In the genomic region with DNA sequence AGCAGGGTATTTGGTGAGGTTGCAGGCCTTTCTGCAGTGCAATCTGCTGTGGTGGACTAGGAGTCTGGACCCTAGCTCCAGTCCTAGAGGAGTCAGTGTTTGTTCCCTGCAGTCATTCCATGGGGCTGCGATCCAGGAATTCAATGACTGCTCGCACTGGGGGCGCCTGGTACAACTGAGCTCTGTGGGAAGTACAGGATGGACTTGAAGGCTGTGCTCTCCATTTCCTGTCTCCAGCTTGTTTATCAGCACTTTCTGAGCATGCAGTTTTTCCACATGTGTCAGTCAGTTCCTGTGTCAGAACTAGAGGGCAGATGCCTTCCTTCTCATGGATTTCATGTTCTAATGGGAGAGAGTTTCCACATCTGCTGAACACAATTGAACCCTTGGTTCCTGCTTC, we compare ENCODE assay signal across 9 cellular contexts. TPM values are rescaled to one million over a fixed set of nuclear protein-coding genes. Genes with fewer than 3 reads are reported as not detected.
A peak's percentile ranks its signal among the peaks of the same experiment; 100 is the strongest.
DNase-seq lines count a peak whose midpoint lies in the region; ATAC-seq and TF ChIP-seq lines count a peak whose summit lies in the region.
"Had no signal": no experiment of that assay in that cellular context is flagged by ENCODE, and none has a peak within 500 bp of the region (broad histone marks: within the 10 kb centered on the region; RNA-seq: fewer than 3 reads in every experiment).

No MANE protein-coding gene starts in this region.

- intact Hi-C loops in A673 (cut with micrococcal nuclease; ENCODE audit: unreplicated experiment) (loop anchor here (5.0 kb wide), 1 partner anchor 55 kb away; a partner anchor contains a TSS), Panc1 (cut with micrococcal nuclease; ENCODE audit: unreplicated experiment) (no loop called here)

- TF ChIP-seq CTCF in A673 (conservative IDR thresholded peaks at IDR 0.05; ENCODE audit: low read depth, low read length) = no peak
- TF ChIP-seq CTCF in Panc1 (IDR thresholded peaks at IDR 0.05) = no peak
- no peak for TF ChIP-seq CTCF in fibroblast of mammary gland (conservative IDR thresholded peaks at IDR 0.05; ENCODE audit: control insufficient read depth, insufficient read depth, low read depth, low read length)

- ATAC-seq in Panc1 = no peak

- H3K9ac ChIP-seq in muscle layer of colon (ENCODE audit: low read length) = no peak overlapping the region

- in situ Hi-C loops in Panc1 (cut with HindIII; ENCODE audit: low pct_unique_long_range_greater_than_20kb, low sequenced_read_pairs) = no loop called here

- BruUV-seq in A673 (replicated peaks; lab: Mats Ljungman, UMichigan) (no TSS peak), Panc1 (replicated peaks; lab: Mats Ljungman, UMichigan) (no TSS peak)

- H3K36me3 ChIP-seq in A673 (ENCODE audit: insufficient read depth, low read length, poor library complexity, severe bottlenecking) = no peaks in the 10 kb centered on the region
- H3K36me3 ChIP-seq in Panc1 (ENCODE audit: control insufficient read depth, insufficient read depth, low read length) = no peaks in the 10 kb centered on the region
- peaks cover 16% of the 10 kb centered on the region for H3K36me3 ChIP-seq in muscle layer of colon (ENCODE audit: insufficient read depth, low read length)

- H3K27me3 ChIP-seq in A673 (replicated peaks; ENCODE audit: insufficient read depth, low read depth, low read length, poor library complexity) (no peaks in the 10 kb centered on the region), Panc1 (ENCODE audit: control insufficient read depth, insufficient read depth, low read length) (no peaks in the 10 kb centered on the region), muscle layer of colon (ENCODE audit: control insufficient read depth in 1 of 2, insufficient read depth in 2 of 2, low read length in 2 of 2) (no peaks in the 10 kb centered on the region)

- peak; percentile 50 for DNase-seq in A673 (ENCODE audit: low spot score)
- DNase-seq in Panc1 (ENCODE audit: low read depth, low spot score) = no peak
- DNase-seq in fibroblast of mammary gland (ENCODE audit: low read depth) = peak; percentile 84
- DNase-seq in NCI-H2029 treated with DMSO at 0.1 percent for 48 hours (lab: John Stamatoyannopoulos, UW) = no peak
- DNase-seq in NK-92 (lab: John Stamatoyannopoulos, UW; ENCODE audit: unreplicated experiment) = no peak
- DNase-seq in NCI-H2029 (lab: John Stamatoyannopoulos, UW) = no peak
- no peak for DNase-seq in activated gamma-delta T cell (lab: John Stamatoyannopoulos, UW)

- H3K4me3 ChIP-seq in A673 (ENCODE audit: low read depth, low read length, poor library complexity, severe bottlenecking) (no peak overlapping the region), Panc1 (ENCODE audit: low read depth in 2 of 2, low read length in 2 of 2) (no peak overlapping the region), fibroblast of mammary gland (ENCODE audit: control insufficient read depth, low read depth, low read length) (no peak overlapping the region), muscle layer of colon (ENCODE audit: low read depth in 1 of 2, low read length in 2 of 2) (no peak overlapping the region)
- H3K4me3 ChIP-seq: lung had no signal

- POLR2A ChIA-PET in A673 (lab: Charles Lee; ENCODE audit: low non-redundant PET) (no interaction called here), Panc1 (lab: Charles Lee) (no interaction called here)

- H3K9me3 ChIP-seq in A673 (ENCODE audit: low read depth, low read length, poor library complexity, severe bottlenecking) = no peaks in the 10 kb centered on the region
- no peaks in the 10 kb centered on the region for H3K9me3 ChIP-seq in Panc1 (ENCODE audit: control insufficient read depth, insufficient read depth, low read depth, low read length)
- H3K9me3 ChIP-seq in muscle layer of colon (ENCODE audit: low read length) = no peaks in the 10 kb centered on the region

- H3K27ac ChIP-seq in A673 (ENCODE audit: low read depth, low read length, poor library complexity, severe bottlenecking) = peak overlapping the region; percentile 84
- H3K27ac ChIP-seq in Panc1 (ENCODE audit: low read length) = 0 out of 2 replicates have a peak overlapping the region, but pooled peaks have one; percentile 42
- peak overlapping the region; percentile 50 for H3K27ac ChIP-seq in muscle layer of colon (ENCODE audit: low read depth, low read length)

- CTCF ChIA-PET in A673 (lab: Charles Lee) = no interaction called here
- CTCF ChIA-PET in Panc1 (lab: Charles Lee) = no interaction called here

- H3K4me1 ChIP-seq in A673 (ENCODE audit: insufficient read depth, low read length, poor library complexity, severe bottlenecking) (peaks cover 49% of the 10 kb centered on the region), Panc1 (ENCODE audit: control insufficient read depth, insufficient read depth, low read length) (peaks cover 20% of the 10 kb centered on the region), muscle layer of colon (ENCODE audit: insufficient read depth, low read length) (peaks cover 48% of the 10 kb centered on the region)

RNA-seq across cellular contexts. Expression of a gene that starts 46.7 kb away (rescaled TPM):
- total RNA-seq in A673 (2021) (56.0 and 58.8 TPM in 2 replicates), Panc1 (2021; ENCODE audit: unreplicated experiment) (66.6 TPM)
- 67.2 TPM for polyA plus RNA-seq in Panc1 (2012; ENCODE audit: insufficient read length)

RNA-seq across cellular contexts. Expression of a gene that starts 54.3 kb away (rescaled TPM):
- total RNA-seq in A673 (2021) (13.2 and 14.2 TPM in 2 replicates), Panc1 (2021; ENCODE audit: unreplicated experiment) (14.2 TPM)
- 11.6 TPM for polyA plus RNA-seq in Panc1 (2012; ENCODE audit: insufficient read length)

Comparison
In these comparisons a context has a peak if more than half of its experiments do, and no peak if none do; other contexts are left out.
1. DNase-seq: peak in A673 (single experiment) and fibroblast of mammary gland (single experiment); none in Panc1 (single experiment), NCI-H2029 treated with DMSO at 0.1 percent for 48 hours (single experiment), NK-92 (single experiment), NCI-H2029 (single experiment) and activated gamma-delta T cell (single experiment).
2. Peak in every context shown above with its lines, with median percentiles within 50 percentile points of each other: H3K27ac ChIP-seq.